28 cellular contexts compared by ENCODE assay signal in the genomic region with DNA sequence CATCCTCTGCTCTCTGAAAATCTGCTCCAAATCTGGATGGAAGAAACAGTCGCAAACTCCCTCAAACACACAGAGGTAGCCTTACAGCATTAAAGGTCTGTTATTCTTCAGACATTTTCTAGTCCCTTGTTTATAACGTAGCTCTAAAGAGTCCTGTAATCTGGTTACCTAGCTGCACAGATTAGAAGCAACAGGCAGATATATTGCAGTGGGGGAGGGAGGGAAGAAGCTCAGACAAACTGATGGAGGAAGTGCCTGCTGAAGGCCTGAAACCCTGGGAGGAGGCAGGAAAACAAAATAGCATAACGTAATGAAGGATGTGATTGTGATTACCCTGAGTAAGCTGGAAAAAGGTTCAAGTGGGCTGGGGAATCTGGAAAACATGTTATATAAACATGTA. TPM values are rescaled to one million over a fixed set of nuclear protein-coding genes. Genes with fewer than 3 reads are reported as not detected.
"Had no signal": no experiment of that assay in that cellular context is flagged by ENCODE, and none has a peak within 500 bp of the region (broad histone marks: within the 10 kb centered on the region; RNA-seq: fewer than 3 reads in every experiment).

No MANE protein-coding gene starts in this region.

- DNase-seq: activated CD4-positive, alpha-beta memory T cell treated with anti-CD3 and anti-CD28 coated beads for 36 hours; activated CD4-positive, alpha-beta T cell treated with anti-CD3 and anti-CD28 coated beads for 36 hours; activated CD4-positive, alpha-beta T cell treated with anti-CD3 and anti-CD28 coated beads, Interleukin-2, amount 10 ng/mL, durations not matched to agents 24 days and 14 days; activated CD4-positive, CD25-positive, alpha-beta regulatory T cell; activated CD4-positive, CD25-positive, alpha-beta regulatory T cell treated with anti-CD3 and anti-CD28 coated beads, Interleukin-2, amount 50 U/mL, for 72 hours; activated CD8-positive, alpha-beta memory T cell treated with anti-CD3 and anti-CD28 coated beads, Interleukin-2, amount 10 ng/mL, durations not matched to agents 7 days and 5 days; activated CD8-positive, alpha-beta memory T cell treated with anti-CD3 and anti-CD28 coated beads, Interleukin-2, amount 50 U/mL, for 4 hours; activated CD8-positive, alpha-beta T cell treated with anti-CD3 and anti-CD28 coated beads, Interleukin-2, amount 10 ng/mL, durations not matched to agents 7 days and 5 days; activated gamma-delta T cell; activated naive CD4-positive, alpha-beta T cell; activated naive CD4-positive, alpha-beta T cell treated with anti-CD3 and anti-CD28 coated beads, Interleukin-2, amount 10 ng/mL, durations not matched to agents 7 days and 5 days; activated naive CD8-positive, alpha-beta T cell treated with anti-CD3 and anti-CD28 coated beads, Interleukin-2, amount 10 ng/mL, durations not matched to agents 7 days and 5 days; activated T-cell treated with anti-CD3 and anti-CD28 coated beads, Interleukin-2, amount 50 U/mL, for 1 hour; activated T-cell treated with anti-CD3 and anti-CD28 coated beads, Interleukin-2, amount 50 U/mL, for 72 hours; brain microvascular endothelial cell; caudate nucleus; effector CD8-positive, alpha-beta T cell; esophagus squamous epithelium; foreskin melanocyte; T-helper 1 cell; T-helper 2 cell had no signal

- H3K27ac ChIP-seq: ascending aorta, brain microvascular endothelial cell, epithelial cell of prostate, esophagus squamous epithelium, gastroesophageal sphincter had no signal

- H3K36me3 Mint-ChIP-seq: activated CD4-positive, alpha-beta memory T cell treated with anti-CD3 and anti-CD28 coated beads for 36 hours; activated CD8-positive, alpha-beta memory T cell treated with anti-CD3 and anti-CD28 coated beads, Interleukin-2, amount 10 ng/mL, durations not matched to agents 7 days and 5 days; activated naive CD4-positive, alpha-beta T cell treated with anti-CD3 and anti-CD28 coated beads, Interleukin-2, amount 10 ng/mL, durations not matched to agents 7 days and 5 days; activated naive CD4-positive, alpha-beta T cell treated with anti-CD3 and anti-CD28 coated beads, Interleukin-2, amount 50 U/mL, for 72 hours; activated naive CD8-positive, alpha-beta T cell treated with anti-CD3 and anti-CD28 coated beads, Interleukin-2, amount 10 ng/mL, durations not matched to agents 7 days and 5 days had no signal

- H3K4me1 ChIP-seq: ascending aorta, esophagus squamous epithelium, gastroesophageal sphincter had no signal

- H3K9me3 ChIP-seq: ascending aorta, esophagus squamous epithelium, gastroesophageal sphincter had no signal

- H3K4me3 Mint-ChIP-seq: activated CD4-positive, alpha-beta memory T cell treated with anti-CD3 and anti-CD28 coated beads for 36 hours; activated CD4-positive, alpha-beta T cell treated with anti-CD3 and anti-CD28 coated beads for 36 hours; activated CD4-positive, alpha-beta T cell treated with anti-CD3 and anti-CD28 coated beads, Interleukin-2, amount 10 ng/mL, durations not matched to agents 24 days and 14 days; activated CD8-positive, alpha-beta memory T cell treated with anti-CD3 and anti-CD28 coated beads, Interleukin-2, amount 10 ng/mL, durations not matched to agents 7 days and 5 days; activated CD8-positive, alpha-beta T cell treated with anti-CD3 and anti-CD28 coated beads, Interleukin-2, amount 10 ng/mL, durations not matched to agents 7 days and 5 days; activated naive CD4-positive, alpha-beta T cell treated with anti-CD3 and anti-CD28 coated beads, Interleukin-2, amount 10 ng/mL, durations not matched to agents 7 days and 5 days; activated naive CD8-positive, alpha-beta T cell treated with anti-CD3 and anti-CD28 coated beads, Interleukin-2, amount 10 ng/mL, durations not matched to agents 7 days and 5 days; activated T-cell treated with anti-CD3 and anti-CD28 coated beads, Interleukin-2, amount 50 U/mL, for 72 hours had no signal

- H3K27ac Mint-ChIP-seq: activated CD4-positive, alpha-beta memory T cell treated with anti-CD3 and anti-CD28 coated beads for 36 hours; activated CD4-positive, alpha-beta T cell treated with anti-CD3 and anti-CD28 coated beads for 36 hours; activated CD4-positive, alpha-beta T cell treated with anti-CD3 and anti-CD28 coated beads, Interleukin-2, amount 10 ng/mL, durations not matched to agents 24 days and 14 days; activated CD8-positive, alpha-beta memory T cell treated with anti-CD3 and anti-CD28 coated beads, Interleukin-2, amount 10 ng/mL, durations not matched to agents 7 days and 5 days; activated CD8-positive, alpha-beta T cell treated with anti-CD3 and anti-CD28 coated beads, Interleukin-2, amount 10 ng/mL, durations not matched to agents 7 days and 5 days; activated naive CD4-positive, alpha-beta T cell treated with anti-CD3 and anti-CD28 coated beads, Interleukin-2, amount 10 ng/mL, durations not matched to agents 7 days and 5 days; activated naive CD4-positive, alpha-beta T cell treated with anti-CD3 and anti-CD28 coated beads, Interleukin-2, amount 50 U/mL, for 72 hours; activated naive CD8-positive, alpha-beta T cell treated with anti-CD3 and anti-CD28 coated beads, Interleukin-2, amount 10 ng/mL, durations not matched to agents 7 days and 5 days; activated T-cell treated with anti-CD3 and anti-CD28 coated beads, Interleukin-2, amount 50 U/mL, for 72 hours had no signal

- H3K27me3 ChIP-seq: ascending aorta, brain microvascular endothelial cell, esophagus squamous epithelium, gastroesophageal sphincter had no signal

- H3K4me1 Mint-ChIP-seq: activated CD4-positive, alpha-beta T cell treated with anti-CD3 and anti-CD28 coated beads for 36 hours; activated CD4-positive, alpha-beta T cell treated with anti-CD3 and anti-CD28 coated beads, Interleukin-2, amount 10 ng/mL, durations not matched to agents 24 days and 14 days; activated naive CD4-positive, alpha-beta T cell treated with anti-CD3 and anti-CD28 coated beads, Interleukin-2, amount 10 ng/mL, durations not matched to agents 7 days and 5 days; activated naive CD8-positive, alpha-beta T cell treated with anti-CD3 and anti-CD28 coated beads, Interleukin-2, amount 10 ng/mL, durations not matched to agents 7 days and 5 days had no signal

- ATAC-seq: activated CD4-positive, alpha-beta T cell treated with anti-CD3 and anti-CD28 coated beads for 36 hours; activated CD8-positive, alpha-beta memory T cell treated with anti-CD3 and anti-CD28 coated beads, Interleukin-2, amount 10 ng/mL, durations not matched to agents 7 days and 5 days; activated CD8-positive, alpha-beta T cell treated with anti-CD3 and anti-CD28 coated beads, Interleukin-2, amount 10 ng/mL, durations not matched to agents 7 days and 5 days; activated naive CD4-positive, alpha-beta T cell treated with anti-CD3 and anti-CD28 coated beads, Interleukin-2, amount 50 U/mL, for 72 hours; activated T-cell treated with anti-CD3 and anti-CD28 coated beads, Interleukin-2, amount 50 U/mL, for 72 hours; gastroesophageal sphincter had no signal

- H3K36me3 ChIP-seq: ascending aorta, brain microvascular endothelial cell, esophagus squamous epithelium, gastroesophageal sphincter had no signal

- H3K9me3 Mint-ChIP-seq: activated CD4-positive, alpha-beta memory T cell treated with anti-CD3 and anti-CD28 coated beads for 36 hours; activated CD4-positive, alpha-beta T cell treated with anti-CD3 and anti-CD28 coated beads, Interleukin-2, amount 10 ng/mL, durations not matched to agents 24 days and 14 days; activated naive CD4-positive, alpha-beta T cell treated with anti-CD3 and anti-CD28 coated beads, Interleukin-2, amount 10 ng/mL, durations not matched to agents 7 days and 5 days; activated naive CD4-positive, alpha-beta T cell treated with anti-CD3 and anti-CD28 coated beads, Interleukin-2, amount 50 U/mL, for 72 hours; activated naive CD8-positive, alpha-beta T cell treated with anti-CD3 and anti-CD28 coated beads, Interleukin-2, amount 10 ng/mL, durations not matched to agents 7 days and 5 days; activated T-cell treated with anti-CD3 and anti-CD28 coated beads, Interleukin-2, amount 50 U/mL, for 72 hours had no signal

- H3K4me3 ChIP-seq: ascending aorta, esophagus squamous epithelium, gastroesophageal sphincter had no signal

- H3K27me3 Mint-ChIP-seq: activated CD4-positive, alpha-beta memory T cell treated with anti-CD3 and anti-CD28 coated beads for 36 hours; activated CD8-positive, alpha-beta memory T cell treated with anti-CD3 and anti-CD28 coated beads, Interleukin-2, amount 10 ng/mL, durations not matched to agents 7 days and 5 days had no signal

RNA-seq across cellular contexts. Expression of gene ZCCHC12, which starts 39.4 kb away (rescaled TPM):
- total RNA-seq: activated CD4-positive, alpha-beta T cell treated with anti-CD3 and anti-CD28 coated beads, Interleukin-2, amount 10 ng/mL, durations not matched to agents 24 days and 14 days; activated CD8-positive, alpha-beta memory T cell treated with anti-CD3 and anti-CD28 coated beads for 36 hours; activated CD8-positive, alpha-beta memory T cell treated with anti-CD3 and anti-CD28 coated beads, Interleukin-2, amount 10 ng/mL, durations not matched to agents 7 days and 5 days; activated CD8-positive, alpha-beta T cell treated with anti-CD3 and anti-CD28 coated beads, Interleukin-2, amount 10 ng/mL, durations not matched to agents 7 days and 5 days; activated naive CD8-positive, alpha-beta T cell treated with anti-CD3 and anti-CD28 coated beads, Interleukin-2, amount 10 ng/mL, durations not matched to agents 7 days and 5 days; ascending aorta; chondrocyte; esophagus squamous epithelium had no signal
- polyA plus RNA-seq: fibroblast of lung had no signal
